In genomic region chrX:109732780-109733657, GRCh38 we compare ENCODE assay signal across 8 cellular contexts. TPM values are rescaled to one million over a fixed set of nuclear protein-coding genes. Genes with fewer than 3 reads are reported as not detected.
DNase-seq lines count a peak whose midpoint lies in the region; ATAC-seq lines count a peak whose summit lies in the region.

Gene ACSL4, minus strand, starts transcription at chrX:109733257. Its CDS starts 49,894 bp downstream, at chrX:109683363.

- no peaks in the 10 kb centered on the region for H3K9me3 ChIP-seq in mononuclear cell (ENCODE audit: low read depth, low read length)

- peak; percentile 68 for DNase-seq in COR-L47 (lab: John Stamatoyannopoulos, UW)
- peak; percentile 70 for DNase-seq in HuH-7 (ENCODE audit: low spot score)
- peak; percentile 93 for DNase-seq in OCI-M1 (lab: John Stamatoyannopoulos, UW)
- peak; percentile 74 for DNase-seq in activated T-cell treated with anti-CD3 and anti-CD28 coated beads for 24 hours (ENCODE audit: low read depth)
- DNase-seq in epidermal melanocyte (ENCODE audit: insufficient read length, low spot score) = peak; percentile 23
- DNase-seq in stimulated activated CD8-positive, alpha-beta memory T cell treated with anti-CD3 and anti-CD28 coated beads, Interleukin-2, amount 100 ng/mL, for 48 hours (ENCODE audit: low read depth in 2 of 2) = peak; percentile 79

- peak within 1 kb of the TSS; percentile 85 for H3K4me3 ChIP-seq in mononuclear cell (ENCODE audit: low read length)

- H3K27me3 ChIP-seq in mononuclear cell (ENCODE audit: insufficient read depth, low read length) = no peaks in the 10 kb centered on the region

- peak; percentile 86 for ATAC-seq in GM21423 (IDR thresholded peaks at IDR 0.05; ENCODE audit: unreplicated experiment)

- peaks cover 30% of the 10 kb centered on the region for H3K4me1 ChIP-seq in mononuclear cell (ENCODE audit: insufficient read depth, low read length)

RNA-seq across cellular contexts. Expression of gene ACSL4, which starts in this region (rescaled TPM):
- 54.0 TPM for total RNA-seq in mononuclear cell

Comparison
In these comparisons a context has a peak if more than half of its experiments do, and no peak if none do; other contexts are left out.
1. Peak in every context shown above with its lines: DNase-seq, ATAC-seq and H3K4me3 ChIP-seq.
2. DNase-seq: peak in every context shown above with its lines; median percentile 93 in OCI-M1; 79 in stimulated activated CD8-positive, alpha-beta memory T cell treated with anti-CD3 and anti-CD28 coated beads, Interleukin-2, amount 100 ng/mL, for 48 hours; 74 in activated T-cell treated with anti-CD3 and anti-CD28 coated beads for 24 hours; 70 in HuH-7; 68 in COR-L47; 23 in epidermal melanocyte.